ENCODE assay signal across 29 cellular contexts in genomic region chr7:32103361-32103760, GRCh38. TPM values are rescaled to one million over a fixed set of nuclear protein-coding genes. Genes with fewer than 3 reads are reported as not detected.
"Had no signal": no experiment of that assay in that cellular context is flagged by ENCODE, and none has a peak within 500 bp of the region (broad histone marks: within the 10 kb centered on the region; RNA-seq: fewer than 3 reads in every experiment).

No MANE protein-coding gene starts in this region.

- H3K4me2 ChIP-seq: hepatocyte, smooth muscle cell had no signal

- H3K27ac Mint-ChIP-seq: effector memory CD8-positive, alpha-beta T cell; memory B cell; natural killer cell; progenitor cell of endocrine pancreas; stimulated activated naive CD8-positive, alpha-beta T cell treated with anti-CD3 and anti-CD28 coated beads, Interleukin-15, amount 100 ng/mL, for 72 hours had no signal

- H3K27me3 Mint-ChIP-seq: effector memory CD8-positive, alpha-beta T cell; memory B cell; stimulated activated naive CD8-positive, alpha-beta T cell treated with anti-CD3 and anti-CD28 coated beads, Interleukin-15, amount 100 ng/mL, for 72 hours had no signal

- DNase-seq: dermis blood vessel endothelial cell; effector memory CD8-positive, alpha-beta T cell; erythroblast; esophagus squamous epithelium; foreskin melanocyte; glutamatergic neuron; left colon; lower lobe of right lung; natural killer cell; pancreas; stimulated activated CD4-positive, alpha-beta T cell treated with anti-CD3 and anti-CD28 coated beads, Interleukin-12 subunit alpha, Interleukin-12 subunit beta, amount 100 ng/mL, for 4 hours; stimulated activated CD4-positive, alpha-beta T cell treated with anti-CD3 and anti-CD28 coated beads, Interleukin-1b, Interleukin-23, amount 100 ng/mL, for 48 hours; stimulated activated CD4-positive, alpha-beta T cell treated with anti-CD3 and anti-CD28 coated beads, Interleukin-4, amount 100 ng/mL, for 1 hour; stimulated activated CD8-positive, alpha-beta memory T cell treated with anti-CD3 and anti-CD28 coated beads, Interleukin-4, amount 100 ng/mL, for 48 hours; stimulated activated naive CD4-positive, alpha-beta T cell; stimulated activated naive CD8-positive, alpha-beta T cell treated with anti-CD3 and anti-CD28 coated beads, Interleukin-15, amount 100 ng/mL, for 72 hours; transverse colon; upper lobe of right lung had no signal

- H3K4me1 Mint-ChIP-seq: memory B cell; natural killer cell; neural crest cell; stimulated activated naive CD8-positive, alpha-beta T cell treated with anti-CD3 and anti-CD28 coated beads, Interleukin-15, amount 100 ng/mL, for 72 hours had no signal

- H3K9me3 ChIP-seq: esophagus squamous epithelium, lower lobe of right lung, neutrophil, pancreas, suprapubic skin, transverse colon, vagina had no signal

- H3K27ac ChIP-seq: coronary artery, esophagus squamous epithelium, hepatocyte, lower lobe of right lung, neutrophil, pancreas, suprapubic skin, transverse colon, upper lobe of right lung, vagina had no signal

- H3K4me3 Mint-ChIP-seq: effector memory CD8-positive, alpha-beta T cell; memory B cell; natural killer cell; neural crest cell; stimulated activated naive CD8-positive, alpha-beta T cell treated with anti-CD3 and anti-CD28 coated beads, Interleukin-15, amount 100 ng/mL, for 72 hours had no signal

- H3K4me3 ChIP-seq: coronary artery, esophagus squamous epithelium, hepatocyte, lower lobe of right lung, pancreas, smooth muscle cell, suprapubic skin, transverse colon, upper lobe of right lung, vagina had no signal

- H2AFZ ChIP-seq: hepatocyte had no signal

- H3K4me1 ChIP-seq: esophagus squamous epithelium, lower lobe of right lung, pancreas, suprapubic skin, transverse colon, upper lobe of right lung, vagina had no signal

- H3K36me3 Mint-ChIP-seq: memory B cell had no signal

- ATAC-seq: effector memory CD8-positive, alpha-beta T cell; lower lobe of right lung; natural killer cell; pancreas; sciatic nerve; stimulated activated naive CD8-positive, alpha-beta T cell treated with anti-CD3 and anti-CD28 coated beads, Interleukin-15, amount 100 ng/mL, for 72 hours; upper lobe of right lung had no signal

- H3K36me3 ChIP-seq: esophagus squamous epithelium, lower lobe of right lung, neutrophil, pancreas, suprapubic skin, transverse colon, upper lobe of right lung, vagina had no signal

- H3K79me2 ChIP-seq: hepatocyte had no signal

- H3K27me3 ChIP-seq: esophagus squamous epithelium, hepatocyte, neutrophil, pancreas, suprapubic skin, transverse colon, upper lobe of right lung, vagina had no signal

RNA-seq across cellular contexts. Expression of gene PDE1C, which starts 33.2 kb away (rescaled TPM):
- total RNA-seq: mononuclear cell, natural killer cell had no signal
